1 cellular context compared by ENCODE assay signal in genomic region chr9:34171753-34172535, GRCh38.
TF ChIP-seq lines count a peak whose summit lies in the region.

No MANE protein-coding gene starts in this region.

TF ChIP-seq in WTC11, 78 proteins besides CTCF, POLR2A, EP300 and RAD21 (continued from another document):
- TF ChIP-seq USF1 (CRISPR knock-in tag; IDR thresholded peaks at IDR 0.05) = no peak
TF ChIP-seq in WTC11: peak in this region for 0.
